Comparison of ENCODE assay signal across 12 cellular contexts in the genomic region with DNA sequence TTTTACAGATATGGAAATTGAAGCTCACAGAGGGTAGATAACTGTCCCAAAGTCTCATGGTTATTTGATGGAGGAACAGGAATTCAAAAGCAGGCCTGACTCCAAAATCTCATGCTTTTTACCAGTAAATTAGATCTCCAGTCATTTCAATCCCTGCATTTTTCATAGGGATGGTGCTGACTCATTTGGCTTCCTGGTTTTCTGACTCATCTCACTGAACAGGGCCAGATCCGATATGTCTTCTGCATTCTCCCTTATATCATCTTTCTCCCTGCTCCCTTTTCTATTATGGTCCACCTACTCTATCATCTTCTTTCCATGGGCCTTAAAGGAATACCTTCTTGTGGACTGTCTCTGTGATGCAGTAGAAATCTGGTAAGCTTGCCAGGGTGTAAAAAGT.
DNase-seq lines count a peak whose midpoint lies in the region; ATAC-seq and TF ChIP-seq lines count a peak whose summit lies in the region.
"Had no signal": no experiment of that assay in that cellular context is flagged by ENCODE, and none has a peak within 500 bp of the region (broad histone marks: within the 10 kb centered on the region; RNA-seq: fewer than 3 reads in every experiment).

No MANE protein-coding gene starts in this region.

- H3K27me3 ChIP-seq in AG04450 (ENCODE audit: control insufficient read depth, insufficient read depth, low read length) (no peaks in the 10 kb centered on the region), left lung (no peaks in the 10 kb centered on the region)

- H3K36me3 ChIP-seq in left lung, result no peaks in the 10 kb centered on the region

- intact Hi-C loops in left lung (cut with DNase I), result no loop called here

- H3K9me3 ChIP-seq in AG04450 (ENCODE audit: control insufficient read depth, insufficient read depth, low read length) (no peaks in the 10 kb centered on the region), left lung (no peaks in the 10 kb centered on the region)

- TF ChIP-seq CTCF in AG04450 (IDR thresholded peaks at IDR 0.05; ENCODE audit: low read depth, low read length) (no peak), astrocyte of the spinal cord (IDR thresholded peaks at IDR 0.05; ENCODE audit: low read depth, low read length) (no peak), left lung (IDR thresholded peaks at IDR 0.05) (no peak)

- no peak overlapping the region for H3K4me3 ChIP-seq in AG04450 (ENCODE audit: low read depth, low read length)
- H3K4me3 ChIP-seq in astrocyte of the spinal cord (ENCODE audit: low read depth, low read length), result no peak overlapping the region
- no peak overlapping the region for H3K4me3 ChIP-seq in left lung
- H3K4me3 ChIP-seq: SK-N-MC had no signal

- CTCF ChIA-PET in AG04450 (lab: Charles Lee), result interaction anchor here (1.4 to 1.5 kb wide), 2 partner anchors 195 to 215 kb away, joined by 3 to 4 read pairs; no protein-coding TSS in a partner anchor

- H3K27ac ChIP-seq in AG04450 (ENCODE audit: low read depth, low read length) (no peak overlapping the region), left lung (no peak overlapping the region)
- H3K27ac ChIP-seq: SK-N-MC had no signal

- POLR2A ChIA-PET in AG04450 (lab: Yijun Ruan, JAX), result no interaction called here

- in situ Hi-C loops in astrocyte of the spinal cord (cut with HindIII; ENCODE audit: low sequenced_read_pairs), result no loop called here

- peaks cover 0 to 6% of the 10 kb centered on the region in 2 donors for H3K4me1 ChIP-seq in left lung

- ATAC-seq in left lung, result peak; percentile 68
- no peak for ATAC-seq in GM19023 (IDR thresholded peaks at IDR 0.05; ENCODE audit: unreplicated experiment)
- no peak for ATAC-seq in GM21717 (IDR thresholded peaks at IDR 0.05; ENCODE audit: unreplicated experiment)
- ATAC-seq: sciatic nerve had no signal

- peak; percentile 67 for DNase-seq in AG04450 (ENCODE audit: low read depth, low spot score)
- peak; percentile 84 for DNase-seq in HS-27A (ENCODE audit: low read depth)
- peak; percentile 90 for DNase-seq in astrocyte of the spinal cord (ENCODE audit: low read depth, low spot score)
- DNase-seq in left lung, result no peak
- no peak for DNase-seq in activated CD8-positive, alpha-beta memory T cell treated with anti-CD3 and anti-CD28 coated beads, Interleukin-2, amount 50 U/mL, for 4 hours
- DNase-seq in HK-2 (ENCODE audit: unreplicated experiment), result no peak
- DNase-seq: activated CD8-positive, alpha-beta memory T cell treated with anti-CD3 and anti-CD28 coated beads, Interleukin-2, amount 50 U/mL, for 48 hours; NCI-H1105 had no signal

Comparison
In these comparisons a context has a peak if more than half of its experiments do, and no peak if none do; other contexts are left out.
1. DNase-seq: peak in AG04450 (single experiment), HS-27A (single experiment) and astrocyte of the spinal cord (single experiment); none in left lung (0 of 2), activated CD8-positive, alpha-beta memory T cell treated with anti-CD3 and anti-CD28 coated beads, Interleukin-2, amount 50 U/mL, for 4 hours (single experiment) and HK-2 (single experiment).